Comparison of ENCODE assay signal across 8 cellular contexts in genomic region chr5:40904205-40904993, GRCh38. TPM values are rescaled to one million over a fixed set of nuclear protein-coding genes. Genes with fewer than 3 reads are reported as not detected.
DNase-seq lines count a peak whose midpoint lies in the region; ATAC-seq, FAIRE-seq and TF ChIP-seq lines count a peak whose summit lies in the region.

No MANE protein-coding gene starts in this region.

- no peaks in the 10 kb centered on the region for H3K36me3 Mint-ChIP-seq in activated CD4-positive, alpha-beta T cell treated with anti-CD3 and anti-CD28 coated beads, Interleukin-2, amount 10 ng/mL, durations not matched to agents 24 days and 14 days (ENCODE audit: low read depth)
- H3K36me3 Mint-ChIP-seq in stimulated activated naive B cell treated with anti-CD40 and anti-IgM and Interleukin-4, amounts not matched to agents 10 μg/mL and 1 μg/mL and 100 μg/mL, for 72 hours: no peaks in the 10 kb centered on the region

- FAIRE-seq in HTR-8/SVneo (lab: Jason Lieb, UNC) (peak; percentile 13), keratinocyte (lab: Jason Lieb, UNC) (no peak)

- H3K9ac ChIP-seq in OCI-LY1 (ENCODE audit: low read length) (no peak overlapping the region), keratinocyte (ENCODE audit: control insufficient read depth, extremely low read depth, insufficient read depth, low read length) (no peak overlapping the region)

- dilution Hi-C loops in keratinocyte (cut with MboI; ENCODE audit: extremely low pct_ligation_motif_present, low sequenced_read_pairs): no loop called here

- intact Hi-C loops in activated CD4-positive, alpha-beta T cell treated with anti-CD3 and anti-CD28 coated beads, Interleukin-2, amount 10 ng/mL, durations not matched to agents 24 days and 14 days (cut with micrococcal nuclease): no loop called here

- H3K4me1 Mint-ChIP-seq in activated CD4-positive, alpha-beta T cell treated with anti-CD3 and anti-CD28 coated beads, Interleukin-2, amount 10 ng/mL, durations not matched to agents 24 days and 14 days: no peaks in the 10 kb centered on the region
- peaks cover 9 to 13% of the 10 kb centered on the region in 2 donors for H3K4me1 Mint-ChIP-seq in stimulated activated naive B cell treated with anti-CD40 and anti-IgM and Interleukin-4, amounts not matched to agents 10 μg/mL and 1 μg/mL and 100 μg/mL, for 72 hours

- TF ChIP-seq CTCF in OCI-LY1 (IDR thresholded peaks at IDR 0.05; ENCODE audit: low read length): peak; percentile 94
- TF ChIP-seq CTCF in keratinocyte (optimal IDR thresholded peaks at IDR 0.05 in 1 of 3, IDR thresholded peaks at IDR 0.05 in 1 of 3, conservative IDR thresholded peaks at IDR 0.05 in 1 of 3; ENCODE audit: extremely low read depth in 1 of 3, insufficient read depth in 2 of 3, low read length in 3 of 3): peak; percentile 85 to 99 (median 94)

- H3K27ac Mint-ChIP-seq in activated CD4-positive, alpha-beta T cell treated with anti-CD3 and anti-CD28 coated beads, Interleukin-2, amount 10 ng/mL, durations not matched to agents 24 days and 14 days: no peak overlapping the region
- H3K27ac Mint-ChIP-seq in stimulated activated naive B cell treated with anti-CD40 and anti-IgM and Interleukin-4, amounts not matched to agents 10 μg/mL and 1 μg/mL and 100 μg/mL, for 72 hours: no peak overlapping the region

- H3K9me3 ChIP-seq in OCI-LY1 (ENCODE audit: low read length): no peaks in the 10 kb centered on the region
- no peaks in the 10 kb centered on the region for H3K9me3 ChIP-seq in keratinocyte (ENCODE audit: control insufficient read depth, low read depth, low read length)

- H3K36me3 ChIP-seq in OCI-LY1 (ENCODE audit: insufficient read depth, low read length) (no peaks in the 10 kb centered on the region), keratinocyte (ENCODE audit: control insufficient read depth in 2 of 2, extremely low read depth in 1 of 2, insufficient read depth in 2 of 2, low read length in 2 of 2) (no peaks in the 10 kb centered on the region)

- H3K79me2 ChIP-seq in OCI-LY1 (ENCODE audit: insufficient read depth, low read length): no peaks in the 10 kb centered on the region
- H3K79me2 ChIP-seq in keratinocyte (ENCODE audit: control insufficient read depth, insufficient read depth, low read length): no peaks in the 10 kb centered on the region

- no peaks in the 10 kb centered on the region for H3K27me3 ChIP-seq in OCI-LY1 (ENCODE audit: insufficient read depth, low read length)
- no peaks in the 10 kb centered on the region for H3K27me3 ChIP-seq in keratinocyte (ENCODE audit: control insufficient read depth, extremely low read depth, insufficient read depth, low read length)

- peaks cover 12% of the 10 kb centered on the region for H3K27me3 Mint-ChIP-seq in activated CD4-positive, alpha-beta T cell treated with anti-CD3 and anti-CD28 coated beads, Interleukin-2, amount 10 ng/mL, durations not matched to agents 24 days and 14 days
- peaks cover 11% of the 10 kb centered on the region in 2 donors for H3K27me3 Mint-ChIP-seq in stimulated activated naive B cell treated with anti-CD40 and anti-IgM and Interleukin-4, amounts not matched to agents 10 μg/mL and 1 μg/mL and 100 μg/mL, for 72 hours

- peak; percentile 70 for DNase-seq in activated CD4-positive, alpha-beta T cell treated with anti-CD3 and anti-CD28 coated beads, Interleukin-2, amount 10 ng/mL, durations not matched to agents 24 days and 14 days
- no peak for DNase-seq in activated CD4-positive, alpha-beta T cell treated with anti-CD3 and anti-CD28 coated beads for 1 hour
- DNase-seq in HTR-8/SVneo (ENCODE audit: insufficient read length, low spot score) (peak; percentile 83), brain pericyte (ENCODE audit: low read depth, low spot score) (peak; percentile 53), keratinocyte (ENCODE audit: low read depth, low spot score) (no peak)
- DNase-seq in stimulated activated naive B cell treated with anti-CD40 and anti-IgM and Interleukin-4, amounts not matched to agents 10 μg/mL and 1 μg/mL and 100 μg/mL, for 72 hours: peak; percentile 8

- H3K9me1 ChIP-seq in keratinocyte (ENCODE audit: control insufficient read depth, extremely low read depth, insufficient read depth, low read length): no peaks in the 10 kb centered on the region

- H3K4me1 ChIP-seq in OCI-LY1 (ENCODE audit: insufficient read depth, low read length, severe bottlenecking) (no peaks in the 10 kb centered on the region), keratinocyte (ENCODE audit: control insufficient read depth, extremely low read depth, insufficient read depth, low read length) (no peaks in the 10 kb centered on the region)

- no peaks in the 10 kb centered on the region for H3K9me3 Mint-ChIP-seq in activated CD4-positive, alpha-beta T cell treated with anti-CD3 and anti-CD28 coated beads, Interleukin-2, amount 10 ng/mL, durations not matched to agents 24 days and 14 days
- peaks cover 0 to 1% of the 10 kb centered on the region in 2 donors for H3K9me3 Mint-ChIP-seq in stimulated activated naive B cell treated with anti-CD40 and anti-IgM and Interleukin-4, amounts not matched to agents 10 μg/mL and 1 μg/mL and 100 μg/mL, for 72 hours

- no peaks in the 10 kb centered on the region for H3F3A ChIP-seq in OCI-LY1 (ENCODE audit: insufficient read depth, low read length)

- H2AFZ ChIP-seq in OCI-LY1 (ENCODE audit: low read length) (no peak overlapping the region), keratinocyte (ENCODE audit: control insufficient read depth, low read length) (no peak overlapping the region)

- H3K4me3 ChIP-seq in OCI-LY1 (ENCODE audit: low read depth, low read length, poor library complexity, severe bottlenecking) (no peak overlapping the region), keratinocyte (ENCODE audit: control insufficient read depth in 2 of 3, extremely low read depth in 1 of 3, insufficient read depth in 2 of 3, low read depth in 1 of 3, low read length in 3 of 3) (no peak overlapping the region)

- no peak overlapping the region for H3K4me2 ChIP-seq in OCI-LY1 (ENCODE audit: low read length)
- no peak overlapping the region for H3K4me2 ChIP-seq in keratinocyte (ENCODE audit: control insufficient read depth, extremely low read depth, insufficient read depth, low read depth, low read length)

- H4K20me1 ChIP-seq in OCI-LY1 (ENCODE audit: insufficient read depth, low read length) (no peaks in the 10 kb centered on the region), keratinocyte (ENCODE audit: control insufficient read depth, extremely low read depth, insufficient read depth, low read length) (no peaks in the 10 kb centered on the region)

- peak; percentile 79 for ATAC-seq in GM21576 (IDR thresholded peaks at IDR 0.05; ENCODE audit: unreplicated experiment)
- ATAC-seq in stimulated activated naive B cell treated with anti-CD40 and anti-IgM and Interleukin-4, amounts not matched to agents 10 μg/mL and 1 μg/mL and 100 μg/mL, for 72 hours (replicated peaks): peak; percentile 81 to 94

- H3K27ac ChIP-seq in OCI-LY1 (ENCODE audit: low read depth, low read length, poor library complexity, severe bottlenecking) (no peak overlapping the region), keratinocyte (ENCODE audit: control insufficient read depth, insufficient read depth, low read length) (no peak overlapping the region)

- H3K9me2 ChIP-seq in OCI-LY1 (ENCODE audit: low read depth, low read length): no peaks in the 10 kb centered on the region

- no peak overlapping the region for H3K4me3 Mint-ChIP-seq in activated CD4-positive, alpha-beta T cell treated with anti-CD3 and anti-CD28 coated beads, Interleukin-2, amount 10 ng/mL, durations not matched to agents 24 days and 14 days
- no peak overlapping the region for H3K4me3 Mint-ChIP-seq in stimulated activated naive B cell treated with anti-CD40 and anti-IgM and Interleukin-4, amounts not matched to agents 10 μg/mL and 1 μg/mL and 100 μg/mL, for 72 hours

RNA-seq across cellular contexts. Expression of gene C7, which starts 4.9 kb away (rescaled TPM):
- not detected in 2 replicates for total RNA-seq in activated CD4-positive, alpha-beta T cell treated with anti-CD3 and anti-CD28 coated beads, Interleukin-2, amount 10 ng/mL, durations not matched to agents 24 days and 14 days
- not detected in 3 replicates for polyA plus RNA-seq in keratinocyte
- polyA plus RNA-seq in keratinocyte (2011; ENCODE audit: low read depth): not detected
- polyA plus RNA-seq in keratinocyte (2011; cell fraction: cytosol; rRNA removed): not detected in 2 replicates
- not detected in 2 replicates for polyA plus RNA-seq in keratinocyte (2011; cell fraction: nucleus; rRNA removed)
- not detected in 2 replicates for polyA plus RNA-seq in keratinocyte (2012; ENCODE audit: low replicate concordance)
- not detected in 3 replicates for polyA minus RNA-seq in keratinocyte
- not detected for polyA minus RNA-seq in keratinocyte (2011; cell fraction: cytosol; rRNA and poly(A)+ RNA removed)
- polyA minus RNA-seq in keratinocyte (2011; cell fraction: nucleus; rRNA and poly(A)+ RNA removed): not detected in 2 replicates

Comparison
In these comparisons a context has a peak if more than half of its experiments do, and no peak if none do; other contexts are left out.
1. DNase-seq: peak in activated CD4-positive, alpha-beta T cell treated with anti-CD3 and anti-CD28 coated beads, Interleukin-2, amount 10 ng/mL, durations not matched to agents 24 days and 14 days (single experiment), HTR-8/SVneo (single experiment), brain pericyte (single experiment) and stimulated activated naive B cell treated with anti-CD40 and anti-IgM and Interleukin-4, amounts not matched to agents 10 μg/mL and 1 μg/mL and 100 μg/mL, for 72 hours (single experiment); none in activated CD4-positive, alpha-beta T cell treated with anti-CD3 and anti-CD28 coated beads for 1 hour (single experiment) and keratinocyte (single experiment).